Comparison of ENCODE assay signal across 9 cellular contexts in the genomic region with DNA sequence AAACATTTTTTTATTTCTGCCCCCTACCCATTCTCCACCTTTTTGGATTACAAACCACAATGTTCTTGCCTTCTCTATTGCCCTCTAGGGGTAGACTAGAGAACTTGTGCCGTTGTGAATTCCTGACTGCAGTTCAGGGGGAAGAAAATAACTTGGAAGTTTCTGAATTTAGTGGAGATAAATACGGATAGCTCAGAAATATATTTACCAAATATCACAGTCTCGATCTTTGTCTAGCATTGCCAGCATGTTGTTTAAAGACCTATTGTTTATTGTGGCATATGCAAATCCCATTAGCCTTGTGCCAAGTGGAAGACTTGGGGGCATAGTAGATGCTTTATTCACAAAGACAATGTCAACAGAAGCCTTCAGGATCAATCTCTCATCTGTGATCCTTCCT.
DNase-seq lines count a peak whose midpoint lies in the region; ATAC-seq and TF ChIP-seq lines count a peak whose summit lies in the region.
"Had no signal": no experiment of that assay in that cellular context is flagged by ENCODE, and none has a peak within 500 bp of the region (broad histone marks: within the 10 kb centered on the region; RNA-seq: fewer than 3 reads in every experiment).

No MANE protein-coding gene starts in this region.

- H3K4me3 Mint-ChIP-seq in CD4-positive, alpha-beta memory T cell: no peak overlapping the region

- ATAC-seq in GM18498 (IDR thresholded peaks at IDR 0.05; ENCODE audit: unreplicated experiment) (peak; percentile 44), left lung (peak; percentile 46)

- no peaks in the 10 kb centered on the region for H3K36me3 Mint-ChIP-seq in CD4-positive, alpha-beta memory T cell

- POLR2A ChIA-PET in AG04450 (lab: Yijun Ruan, JAX): no interaction called here
- POLR2A ChIA-PET in CD4-positive, alpha-beta memory T cell (lab: Charles Lee; ENCODE audit: partially characterized antibody): no interaction called here

- peaks cover 4 to 6% of the 10 kb centered on the region in 2 donors for H3K27me3 Mint-ChIP-seq in CD4-positive, alpha-beta memory T cell

- intact Hi-C loops in left lung (cut with DNase I): no loop called here
- intact Hi-C loops in CD4-positive, alpha-beta memory T cell (cut with micrococcal nuclease): no loop called here

- H3K4me3 ChIP-seq in AG04450 (ENCODE audit: low read depth, low read length): no peak overlapping the region
- H3K4me3 ChIP-seq in left lung: no peak overlapping the region
- H3K4me3 ChIP-seq in CD4-positive, alpha-beta memory T cell (ENCODE audit: low read length in 2 of 2): no peak overlapping the region
- H3K4me3 ChIP-seq: HAP-1 had no signal

- no peaks in the 10 kb centered on the region for H3K9me3 ChIP-seq in AG04450 (ENCODE audit: control insufficient read depth, insufficient read depth, low read length)
- no peaks in the 10 kb centered on the region for H3K9me3 ChIP-seq in left lung
- H3K9me3 ChIP-seq in CD4-positive, alpha-beta memory T cell (ENCODE audit: control insufficient read depth in 1 of 2, low read length in 2 of 2): no peaks in the 10 kb centered on the region
- H3K9me3 ChIP-seq: HAP-1 had no signal

- H3K9me3 Mint-ChIP-seq in CD4-positive, alpha-beta memory T cell: peaks cover 0 to 3% (median 0%) of the 10 kb centered on the region in 8 donors

- no peaks in the 10 kb centered on the region for H3K36me3 ChIP-seq in left lung
- H3K36me3 ChIP-seq in CD4-positive, alpha-beta memory T cell (ENCODE audit: insufficient read depth, low read length): no peaks in the 10 kb centered on the region
- H3K36me3 ChIP-seq: HAP-1 had no signal

- H3K27ac ChIP-seq in AG04450 (ENCODE audit: low read depth, low read length) (no peak overlapping the region), left lung (no peak overlapping the region)
- no peak overlapping the region for H3K27ac ChIP-seq in CD4-positive, alpha-beta memory T cell (ENCODE audit: low read depth, low read length)

- peaks cover 0 to 3% (median under 1%) of the 10 kb centered on the region in 4 donors for H3K4me1 Mint-ChIP-seq in CD4-positive, alpha-beta memory T cell

- DNase-seq in AG04450 (ENCODE audit: low read depth, low spot score) (no peak), HuH-7 (ENCODE audit: low spot score) (peak; percentile 16), amniotic epithelial cell (ENCODE audit: low read depth) (peak; percentile 17), left lung (no peak), mesenteric fat pad (ENCODE audit: low spot score) (no peak)
- no peak for DNase-seq in CD4-positive, alpha-beta memory T cell
- no peak for DNase-seq in effector CD8-positive, alpha-beta T cell (lab: John Stamatoyannopoulos, UW)

- CTCF ChIA-PET in AG04450 (lab: Charles Lee): interaction anchor here (0.6 to 2.8 kb wide), 28 partner anchors 9 to 1410 kb away, joined by 3 to 18 read pairs (median 4); no protein-coding TSS in a partner anchor
- CTCF ChIA-PET in CD4-positive, alpha-beta memory T cell (lab: Charles Lee; ENCODE audit: partially characterized antibody): interaction anchor here (0.6 kb wide), 1 partner anchor 111 kb away, joined by 3 read pairs; no protein-coding TSS in a partner anchor

- H3K4me1 ChIP-seq in left lung: no peaks in the 10 kb centered on the region
- no peaks in the 10 kb centered on the region for H3K4me1 ChIP-seq in CD4-positive, alpha-beta memory T cell (ENCODE audit: insufficient read depth, low read length)
- H3K4me1 ChIP-seq: HAP-1 had no signal

- H3K27ac Mint-ChIP-seq in CD4-positive, alpha-beta memory T cell: no peak overlapping the region

- H3K27me3 ChIP-seq in AG04450 (ENCODE audit: control insufficient read depth, insufficient read depth, low read length) (no peaks in the 10 kb centered on the region), left lung (no peaks in the 10 kb centered on the region)
- no peaks in the 10 kb centered on the region for H3K27me3 ChIP-seq in CD4-positive, alpha-beta memory T cell (ENCODE audit: insufficient read depth, low read length)

- TF ChIP-seq CTCF in AG04450 (IDR thresholded peaks at IDR 0.05; ENCODE audit: low read depth, low read length) (peak; percentile 95), left lung (IDR thresholded peaks at IDR 0.05) (peak; percentile 46 to 57)

Comparison
In these comparisons a context has a peak if more than half of its experiments do, and no peak if none do; other contexts are left out.
1. DNase-seq: peak in HuH-7 (single experiment) and amniotic epithelial cell (single experiment); none in AG04450 (single experiment), left lung (0 of 2), mesenteric fat pad (single experiment), CD4-positive, alpha-beta memory T cell (0 of 5) and effector CD8-positive, alpha-beta T cell (single experiment).